Comparison of ENCODE assay signal across 9 cellular contexts in genomic region chr12:93709386-93709785, GRCh38.
"Had no signal": no experiment of that assay in that cellular context is flagged by ENCODE, and none has a peak within 500 bp of the region (broad histone marks: within the 10 kb centered on the region; RNA-seq: fewer than 3 reads in every experiment).

No MANE protein-coding gene starts in this region.

- H3K4me3 ChIP-seq: GM23338 had no signal

- FAIRE-seq: H1, H54, HTR-8/SVneo had no signal

- H2AFZ ChIP-seq: GM23338 had no signal

- H3K9ac ChIP-seq: KMS-11 had no signal

- ATAC-seq: GM23338 had no signal

- H3K27ac ChIP-seq: KMS-11 had no signal

- DNase-seq: H9, HCEC 1CT, HFFc6, IMR-90 had no signal

- H3K4me2 ChIP-seq: GM23338, KMS-11 had no signal
